ENCODE assay signal across 15 cellular contexts in the genomic region with DNA sequence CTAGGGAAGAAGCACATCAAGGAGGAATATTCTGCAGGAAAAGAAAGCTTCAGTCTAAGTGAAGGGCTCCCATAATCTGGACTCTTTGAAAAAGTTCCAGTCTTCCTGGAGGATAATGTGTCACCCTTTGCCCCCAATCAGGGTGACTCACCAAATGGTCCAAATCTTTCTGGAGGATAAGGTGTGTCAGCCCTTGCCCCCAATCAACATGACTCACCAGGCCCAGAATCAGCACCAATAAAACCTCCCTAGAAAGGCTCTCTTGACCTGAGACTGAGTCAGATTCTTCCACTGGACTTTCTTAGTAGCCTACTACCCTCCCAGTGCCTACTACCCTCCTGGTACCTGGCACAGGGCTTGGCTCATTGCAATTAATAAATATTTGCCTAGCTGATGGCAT. TPM values are rescaled to one million over a fixed set of nuclear protein-coding genes. Genes with fewer than 3 reads are reported as not detected.
DNase-seq lines count a peak whose midpoint lies in the region; ATAC-seq and TF ChIP-seq lines count a peak whose summit lies in the region.
"Had no signal": no experiment of that assay in that cellular context is flagged by ENCODE, and none has a peak within 500 bp of the region (broad histone marks: within the 10 kb centered on the region; RNA-seq: fewer than 3 reads in every experiment).

No MANE protein-coding gene starts in this region.

- DNase-seq in Calu3 (peak; percentile 84), LoVo (ENCODE audit: low spot score) (peak; percentile 90), choroid plexus epithelial cell (ENCODE audit: low read depth) (peak; percentile 27), mucosa of descending colon (peak in 2 of 3 donors; percentile 33 to 75), germinal center (ENCODE audit: low spot score) (no peak)
- no peak for DNase-seq in activated T-cell treated with anti-CD3 and anti-CD28 coated beads, Interleukin-2, amount 50 U/mL, for 4 hours
- DNase-seq: activated CD4-positive, CD25-positive, alpha-beta regulatory T cell; activated T-cell treated with anti-CD3 and anti-CD28 coated beads, Interleukin-2, amount 50 U/mL, for 24 hours; CD4-positive, CD25-positive, alpha-beta regulatory T cell; NCI-H146; NCI-H526 treated with DMSO at 0.1 percent for 48 hours had no signal

- CTCF ChIA-PET in Calu3 (lab: Charles Lee) = interaction anchor here (0.5 to 1.2 kb wide), 3 partner anchors 10 to 137 kb away, joined by 3 to 6 read pairs (median 3); a partner anchor contains a TSS

- TF ChIP-seq CTCF in Calu3 (IDR thresholded peaks at IDR 0.05; ENCODE audit: unreplicated experiment) = no peak
- no peak for TF ChIP-seq CTCF in choroid plexus epithelial cell (conservative IDR thresholded peaks at IDR 0.05; ENCODE audit: low read depth, low read length)
- no peak for TF ChIP-seq CTCF in mucosa of descending colon (IDR thresholded peaks at IDR 0.05)

- BruUV-seq in Calu3 (replicated peaks; lab: Mats Ljungman, UMichigan) = no TSS peak

- H3K4me1 Mint-ChIP-seq in Calu3 (ENCODE audit: low read depth, unreplicated experiment) = peaks cover 70% of the 10 kb centered on the region
- peaks cover 7% of the 10 kb centered on the region for H3K4me1 Mint-ChIP-seq in activated T-cell treated with anti-CD3 and anti-CD28 coated beads, Interleukin-2, amount 50 U/mL, for 4 hours (ENCODE audit: low read depth)

- peaks cover 30% of the 10 kb centered on the region for H3K36me3 Mint-ChIP-seq in Calu3 (ENCODE audit: insufficient read depth, unreplicated experiment)
- H3K36me3 Mint-ChIP-seq in activated T-cell treated with anti-CD3 and anti-CD28 coated beads, Interleukin-2, amount 50 U/mL, for 4 hours (ENCODE audit: insufficient read depth) = no peaks in the 10 kb centered on the region
- H3K36me3 Mint-ChIP-seq: brain; CD4-positive, CD25-positive, alpha-beta regulatory T cell had no signal

- peak overlapping the region; percentile 6 for H3K4me3 Mint-ChIP-seq in Calu3 (ENCODE audit: low read depth, unreplicated experiment)
- H3K4me3 Mint-ChIP-seq in activated T-cell treated with anti-CD3 and anti-CD28 coated beads, Interleukin-2, amount 50 U/mL, for 4 hours = no peak overlapping the region
- H3K4me3 Mint-ChIP-seq: activated T-cell treated with anti-CD3 and anti-CD28 coated beads, Interleukin-2, amount 50 U/mL, for 24 hours; brain; CD4-positive, CD25-positive, alpha-beta regulatory T cell; neural crest cell had no signal

- H3K9me3 Mint-ChIP-seq in Calu3 (ENCODE audit: low read depth, unreplicated experiment) = no peaks in the 10 kb centered on the region
- no peaks in the 10 kb centered on the region for H3K9me3 Mint-ChIP-seq in activated T-cell treated with anti-CD3 and anti-CD28 coated beads, Interleukin-2, amount 50 U/mL, for 4 hours
- H3K9me3 Mint-ChIP-seq: activated T-cell treated with anti-CD3 and anti-CD28 coated beads, Interleukin-2, amount 50 U/mL, for 24 hours had no signal

- no peaks in the 10 kb centered on the region for H3K36me3 ChIP-seq in mucosa of descending colon (ENCODE audit: low read depth)

- H3K4me1 ChIP-seq in mucosa of descending colon (ENCODE audit: low read depth) = peaks cover 16% of the 10 kb centered on the region

- intact Hi-C loops in Calu3 (cut with micrococcal nuclease; ENCODE audit: unreplicated experiment) = no loop called here
- intact Hi-C loops in mucosa of descending colon (cut with DNase I, micrococcal nuclease) = no loop called here

- ATAC-seq in mucosa of descending colon = peak; percentile 98
- ATAC-seq in activated T-cell treated with anti-CD3 and anti-CD28 coated beads, Interleukin-2, amount 50 U/mL, for 4 hours = no peak
- no peak for ATAC-seq in GM21529 (IDR thresholded peaks at IDR 0.05; ENCODE audit: unreplicated experiment)
- ATAC-seq in GM21786 (IDR thresholded peaks at IDR 0.05; ENCODE audit: unreplicated experiment) = no peak

- peak overlapping the region; percentile 90 for H3K27ac Mint-ChIP-seq in Calu3 (ENCODE audit: unreplicated experiment)
- H3K27ac Mint-ChIP-seq: activated T-cell treated with anti-CD3 and anti-CD28 coated beads, Interleukin-2, amount 50 U/mL, for 24 hours; brain; CD4-positive, CD25-positive, alpha-beta regulatory T cell had no signal

- H3K27me3 Mint-ChIP-seq in Calu3 (ENCODE audit: unreplicated experiment) = no peaks in the 10 kb centered on the region
- peaks cover 5% of the 10 kb centered on the region for H3K27me3 Mint-ChIP-seq in activated T-cell treated with anti-CD3 and anti-CD28 coated beads, Interleukin-2, amount 50 U/mL, for 4 hours (ENCODE audit: low read depth)

- H3K4me3 ChIP-seq in choroid plexus epithelial cell (ENCODE audit: low read depth, low read length) (no peak overlapping the region), mucosa of descending colon (no peak overlapping the region)

- H3K9me3 ChIP-seq in mucosa of descending colon = no peaks in the 10 kb centered on the region

RNA-seq across cellular contexts. Expression of a gene that starts 9.5 kb away (rescaled TPM):
- total RNA-seq in Calu3 (2022) = 104 and 197 TPM in 2 replicates
- total RNA-seq in mucosa of descending colon = 10 to 100 TPM; 11.6 to 40.4 (median 22.2) TPM
- total RNA-seq in activated T-cell treated with anti-CD3 and anti-CD28 coated beads, Interleukin-2, amount 50 U/mL, for 4 hours = not detected
- total RNA-seq: CD4-positive, CD25-positive, alpha-beta regulatory T cell; neural crest cell had no signal

Comparison
In these comparisons a context has a peak if more than half of its experiments do, and no peak if none do; other contexts are left out.
1. DNase-seq: peak in Calu3 (single experiment), LoVo (single experiment), choroid plexus epithelial cell (single experiment) and mucosa of descending colon (2 of 3); none in activated T-cell treated with anti-CD3 and anti-CD28 coated beads, Interleukin-2, amount 50 U/mL, for 4 hours (single experiment) and germinal center (single experiment).
2. RNA of a gene that starts 9.5 kb away (total RNA-seq): 104 to 197 TPM in Calu3 and 11.6 to 40.4 TPM in mucosa of descending colon; not detected in activated T-cell treated with anti-CD3 and anti-CD28 coated beads, Interleukin-2, amount 50 U/mL, for 4 hours; every median in the first group is over 10 times any median in the second.